8 cellular contexts compared by ENCODE assay signal in genomic region chr6:99467509-99468106, GRCh38. TPM values are rescaled to one million over a fixed set of nuclear protein-coding genes. Genes with fewer than 3 reads are reported as not detected.
DNase-seq lines count a peak whose midpoint lies in the region; ATAC-seq and TF ChIP-seq lines count a peak whose summit lies in the region.

No MANE protein-coding gene starts in this region.

- H3K36me3 Mint-ChIP-seq in activated naive CD4-positive, alpha-beta T cell treated with anti-CD3 and anti-CD28 coated beads for 36 hours (ENCODE audit: low read depth): peaks cover 5% of the 10 kb centered on the region

- peak; percentile 16 for DNase-seq in COLO829 (ENCODE audit: low spot score)
- DNase-seq in NCI-H345 (lab: John Stamatoyannopoulos, UW): peak; percentile 21
- peak; percentile 52 for DNase-seq in cerebellum (ENCODE audit: low spot score)
- DNase-seq in myocyte (ENCODE audit: low read depth): peak; percentile 38
- DNase-seq in activated naive CD4-positive, alpha-beta T cell treated with anti-CD3 and anti-CD28 coated beads for 36 hours: no peak
- no peak for DNase-seq in HK-2 (ENCODE audit: unreplicated experiment)

- H3K4me1 Mint-ChIP-seq in activated naive CD4-positive, alpha-beta T cell treated with anti-CD3 and anti-CD28 coated beads for 36 hours (ENCODE audit: low read depth): no peaks in the 10 kb centered on the region

- ATAC-seq in GM21360 (IDR thresholded peaks at IDR 0.05; ENCODE audit: unreplicated experiment) (peak; percentile 62), GM18505 (IDR thresholded peaks at IDR 0.05; ENCODE audit: unreplicated experiment) (no peak)

- intact Hi-C loops in activated naive CD4-positive, alpha-beta T cell treated with anti-CD3 and anti-CD28 coated beads for 36 hours (cut with micrococcal nuclease): loop anchor here (1.0 to 5.0 kb wide), 4 partner anchors 121 to 630 kb away; no protein-coding TSS in a partner anchor

- CTCF ChIA-PET in activated naive CD4-positive, alpha-beta T cell treated with anti-CD3 and anti-CD28 coated beads for 36 hours (lab: Charles Lee): interaction anchor here (0.6 to 2.0 kb wide), 5 partner anchors 33 to 1513 kb away, joined by 3 to 8 read pairs (median 3); no protein-coding TSS in a partner anchor

- H3K27me3 Mint-ChIP-seq in activated naive CD4-positive, alpha-beta T cell treated with anti-CD3 and anti-CD28 coated beads for 36 hours (ENCODE audit: low read depth): no peaks in the 10 kb centered on the region

- no peak overlapping the region for H3K27ac Mint-ChIP-seq in activated naive CD4-positive, alpha-beta T cell treated with anti-CD3 and anti-CD28 coated beads for 36 hours

- H3K4me3 Mint-ChIP-seq in activated naive CD4-positive, alpha-beta T cell treated with anti-CD3 and anti-CD28 coated beads for 36 hours: no peak overlapping the region

- no peak for TF ChIP-seq POLR2A in GM18505 (IDR thresholded peaks at IDR 0.05; ENCODE audit: borderline replicate concordance, extremely low read depth, insufficient read depth, insufficient read length)

- no peaks in the 10 kb centered on the region for H3K9me3 Mint-ChIP-seq in activated naive CD4-positive, alpha-beta T cell treated with anti-CD3 and anti-CD28 coated beads for 36 hours

RNA-seq across cellular contexts. Expression of gene PNISR, which starts 42.5 kb away (rescaled TPM):
- total RNA-seq in cerebellum (223 TPM), myocyte (108 and 117 TPM in 2 replicates)
- polyA plus RNA-seq in myocyte (2012): 49.8 TPM
- total RNA-seq in activated naive CD4-positive, alpha-beta T cell treated with anti-CD3 and anti-CD28 coated beads for 36 hours: 100 to 1,000 TPM; 158 to 159 TPM

RNA-seq across cellular contexts. Expression of gene USP45, which starts 47.6 kb away (rescaled TPM):
- 21.0 TPM for total RNA-seq in cerebellum
- 12.8 and 15.2 TPM in 2 replicates for total RNA-seq in myocyte
- polyA plus RNA-seq in myocyte (2012): 3.7 TPM
- total RNA-seq in activated naive CD4-positive, alpha-beta T cell treated with anti-CD3 and anti-CD28 coated beads for 36 hours: 10 to 100 TPM; 13.2 to 13.8 TPM

Comparison
In these comparisons a context has a peak if more than half of its experiments do, and no peak if none do; other contexts are left out.
1. DNase-seq: peak in COLO829 (single experiment), NCI-H345 (single experiment), cerebellum (single experiment) and myocyte (single experiment); none in activated naive CD4-positive, alpha-beta T cell treated with anti-CD3 and anti-CD28 coated beads for 36 hours (single experiment) and HK-2 (single experiment).